Comparison of ENCODE assay signal across 15 cellular contexts in the genomic region with DNA sequence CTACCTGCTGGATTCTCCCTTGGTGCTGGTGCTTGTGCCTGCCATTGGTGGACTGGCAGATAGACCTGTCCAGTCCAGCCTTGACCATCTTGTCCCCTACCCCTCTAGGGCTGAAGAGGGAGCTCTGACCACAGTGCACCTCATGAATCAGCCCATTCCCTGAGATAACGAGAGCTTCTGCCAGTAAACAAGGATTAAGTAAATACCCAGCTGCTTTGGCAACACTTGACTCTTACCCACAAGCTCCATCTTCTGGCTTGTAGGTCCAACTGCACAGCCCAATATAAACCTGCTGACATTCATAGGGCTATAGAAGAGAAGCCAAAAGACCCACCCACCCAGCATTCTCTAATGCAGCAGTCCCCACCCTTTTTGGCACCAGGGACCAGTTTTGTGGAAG.
DNase-seq lines count a peak whose midpoint lies in the region; ATAC-seq and TF ChIP-seq lines count a peak whose summit lies in the region.
"Had no signal": no experiment of that assay in that cellular context is flagged by ENCODE, and none has a peak within 500 bp of the region (broad histone marks: within the 10 kb centered on the region; RNA-seq: fewer than 3 reads in every experiment).

No MANE protein-coding gene starts in this region.

- TF ChIP-seq CTCF in choroid plexus epithelial cell (conservative IDR thresholded peaks at IDR 0.05; ENCODE audit: low read depth, low read length) = no peak

- H3K4me3 ChIP-seq in choroid plexus epithelial cell (ENCODE audit: low read depth, low read length) = no peak overlapping the region
- H3K4me3 ChIP-seq: Peyer's patch, spleen had no signal

- ATAC-seq in HG03095 (IDR thresholded peaks at IDR 0.05; ENCODE audit: unreplicated experiment) = no peak
- ATAC-seq: HCT116, T-cell had no signal

- peak; percentile 54 for DNase-seq in NCI-H748 (lab: John Stamatoyannopoulos, UW; ENCODE audit: unreplicated experiment)
- DNase-seq in NCI-H748 treated with DMSO at 0.1 percent for 48 hours (lab: John Stamatoyannopoulos, UW) = no peak
- peak; percentile 45 to 75 for DNase-seq in NCI-H524 (lab: John Stamatoyannopoulos, UW)
- DNase-seq in choroid plexus epithelial cell (ENCODE audit: low read depth) = peak; percentile 12
- peak; percentile 8 for DNase-seq in pons (ENCODE audit: low spot score)
- DNase-seq in germinal center (ENCODE audit: low spot score) = no peak
- DNase-seq in HPDE6-E6E7 (ENCODE audit: extremely low spot score) = no peak
- DNase-seq: activated CD4-positive, alpha-beta T cell treated with anti-CD3 and anti-CD28 coated beads for 4 hours; Caco-2; caudate nucleus; Peyer's patch; T-cell had no signal

Comparison
In these comparisons a context has a peak if more than half of its experiments do, and no peak if none do; other contexts are left out.
1. DNase-seq: peak in NCI-H748 (single experiment), NCI-H524 (2 of 2), choroid plexus epithelial cell (single experiment) and pons (single experiment); none in NCI-H748 treated with DMSO at 0.1 percent for 48 hours (single experiment), germinal center (single experiment) and HPDE6-E6E7 (single experiment).